Comparison of ENCODE assay signal across 30 cellular contexts in genomic region chr16:46627746-46628145, GRCh38.
"Had no signal": no experiment of that assay in that cellular context is flagged by ENCODE, and none has a peak within 500 bp of the region (broad histone marks: within the 10 kb centered on the region; RNA-seq: fewer than 3 reads in every experiment).

No MANE protein-coding gene starts in this region.

- H3K27ac ChIP-seq: dorsolateral prefrontal cortex, epithelial cell of prostate, gastroesophageal sphincter, heart right ventricle, neutrophil, parathyroid adenoma, testis, tibial artery, upper lobe of left lung had no signal

- H3K4me3 Mint-ChIP-seq: memory B cell; naive thymus-derived CD8-positive, alpha-beta T cell; nephron progenitor cell; stimulated activated memory B cell treated with anti-CD40 and anti-IgM and Interleukin-4, amounts not matched to agents 10 μg/mL and 1 μg/mL and 100 μg/mL, for 72 hours had no signal

- H3K4me3 ChIP-seq: dorsolateral prefrontal cortex, gastroesophageal sphincter, heart right ventricle, lung, smooth muscle cell, testis, tibial artery, upper lobe of left lung had no signal

- H3K27ac Mint-ChIP-seq: memory B cell; nephron progenitor cell; progenitor cell of endocrine pancreas; stimulated activated memory B cell treated with anti-CD40 and anti-IgM and Interleukin-4, amounts not matched to agents 10 μg/mL and 1 μg/mL and 100 μg/mL, for 72 hours had no signal

- H3K27me3 ChIP-seq: dorsolateral prefrontal cortex, gastroesophageal sphincter, heart right ventricle, neutrophil, testis, tibial artery, upper lobe of left lung had no signal

- H3K4me2 ChIP-seq: smooth muscle cell had no signal

- H3K27me3 Mint-ChIP-seq: memory B cell; naive thymus-derived CD8-positive, alpha-beta T cell; stimulated activated memory B cell treated with anti-CD40 and anti-IgM and Interleukin-4, amounts not matched to agents 10 μg/mL and 1 μg/mL and 100 μg/mL, for 72 hours had no signal

- DNase-seq: central memory CD4-positive, alpha-beta T cell; dorsolateral prefrontal cortex; effector CD4-positive, alpha-beta T cell; foreskin fibroblast; glutamatergic neuron; heart right ventricle; hippocampal formation; kidney glomerular epithelial cell; left colon; midbrain; naive thymus-derived CD8-positive, alpha-beta T cell; nephron progenitor cell; stimulated activated CD4-positive, alpha-beta T cell treated with anti-CD3 and anti-CD28 coated beads, Interleukin-4, amount 100 ng/mL, for 4 hours; stimulated activated naive CD8-positive, alpha-beta T cell treated with anti-CD3 and anti-CD28 coated beads, Interleukin-15, Interleukin-2, amounts not matched to agents 100 U/mL and 50 U/mL, for 24 hours; substantia nigra; testis; tibial artery; upper lobe of left lung had no signal

- H2AFZ ChIP-seq: parathyroid adenoma had no signal

- H3K9me3 ChIP-seq: gastroesophageal sphincter, heart right ventricle, neutrophil, testis, tibial artery, upper lobe of left lung had no signal

- H3K4me1 Mint-ChIP-seq: memory B cell; naive thymus-derived CD8-positive, alpha-beta T cell had no signal

- H3K79me2 ChIP-seq: parathyroid adenoma had no signal

- H3K4me1 ChIP-seq: parathyroid adenoma, tibial artery had no signal

- H3K9me3 Mint-ChIP-seq: memory B cell; naive thymus-derived CD8-positive, alpha-beta T cell; nephron progenitor cell; stimulated activated memory B cell treated with anti-CD40 and anti-IgM and Interleukin-4, amounts not matched to agents 10 μg/mL and 1 μg/mL and 100 μg/mL, for 72 hours had no signal

- H3K9ac ChIP-seq: parathyroid adenoma had no signal

- H3K36me3 ChIP-seq: gastroesophageal sphincter, heart right ventricle, neutrophil, tibial artery, upper lobe of left lung had no signal

- H3K36me3 Mint-ChIP-seq: naive thymus-derived CD8-positive, alpha-beta T cell; stimulated activated memory B cell treated with anti-CD40 and anti-IgM and Interleukin-4, amounts not matched to agents 10 μg/mL and 1 μg/mL and 100 μg/mL, for 72 hours had no signal

- FAIRE-seq: colon, islet of Langerhans, urothelium cell line had no signal
